8 cellular contexts compared by ENCODE assay signal in genomic region chr12:98743362-98743953, GRCh38.
A peak's percentile ranks its signal among the peaks of the same experiment; 100 is the strongest.
DNase-seq lines count a peak whose midpoint lies in the region; ATAC-seq, FAIRE-seq and TF ChIP-seq lines count a peak whose summit lies in the region.

No MANE protein-coding gene starts in this region.

- no peak for FAIRE-seq in endothelial cell of umbilical vein (lab: Jason Lieb, UNC)

- H3K4me3 ChIP-seq in endothelial cell of umbilical vein (replicated peaks in 1 of 3; ENCODE audit: insufficient read depth in 1 of 3, low read depth in 1 of 3, low read length in 3 of 3): no peak overlapping the region
- no peak overlapping the region for H3K4me3 ChIP-seq in transverse colon

- no peaks in the 10 kb centered on the region for H3K9me1 ChIP-seq in endothelial cell of umbilical vein (replicated peaks; ENCODE audit: control insufficient read depth, extremely low read depth, insufficient read depth, low read length)

- no peak overlapping the region for H3K9ac ChIP-seq in endothelial cell of umbilical vein (replicated peaks; ENCODE audit: extremely low read depth, insufficient read depth, low read length)

- POLR2A ChIA-PET in endothelial cell of umbilical vein (lab: Charles Lee): no interaction called here

- no peaks in the 10 kb centered on the region for H3K9me3 ChIP-seq in endothelial cell of umbilical vein (replicated peaks; ENCODE audit: control insufficient read depth, insufficient read depth, low read length)
- H3K9me3 ChIP-seq in transverse colon: no peaks in the 10 kb centered on the region

- no peak for TF ChIP-seq POLR2A in endothelial cell of umbilical vein (IDR thresholded peaks at IDR 0.05; ENCODE audit: low read depth, low read length)
- no peak for TF ChIP-seq POLR2A in transverse colon (IDR thresholded peaks at IDR 0.05)

- H3K36me3 ChIP-seq in endothelial cell of umbilical vein (ENCODE audit: control insufficient read depth in 2 of 2, extremely low read depth in 1 of 2, insufficient read depth in 2 of 2, low read length in 2 of 2) (no peaks in the 10 kb centered on the region), transverse colon (no peaks in the 10 kb centered on the region)

- 27 to 28% methylated on average over 2 to 4 of the region's 4 CpGs for WGBS in transverse colon (ENCODE audit: low coverage in 1 of 2), 2 donors

- TF ChIP-seq EP300 in transverse colon (IDR thresholded peaks at IDR 0.05; ENCODE audit: low read depth): no peak

- H3K4me2 ChIP-seq in endothelial cell of umbilical vein (ENCODE audit: insufficient read depth, low read length): no peak overlapping the region

- no TSS peak for BruUV-seq in endothelial cell of umbilical vein (replicated peaks; lab: Mats Ljungman, UMichigan)

- ATAC-seq in HG02884 (IDR thresholded peaks at IDR 0.05; ENCODE audit: unreplicated experiment): peak; percentile 44

- no peaks in the 10 kb centered on the region for H3K79me2 ChIP-seq in endothelial cell of umbilical vein (ENCODE audit: control insufficient read depth, insufficient read depth, low read length)

- peaks cover 11 to 12% of the 10 kb centered on the region in 2 experiments for H3K27me3 ChIP-seq in endothelial cell of umbilical vein (ENCODE audit: control insufficient read depth in 2 of 2, insufficient read depth in 2 of 2, low read length in 2 of 2)
- peaks cover 27% of the 10 kb centered on the region for H3K27me3 ChIP-seq in transverse colon

- H3K27ac ChIP-seq in endothelial cell of umbilical vein (ENCODE audit: insufficient read depth, low read depth, low read length) (no peak overlapping the region), transverse colon (no peak overlapping the region)

- H2AFZ ChIP-seq in endothelial cell of umbilical vein (ENCODE audit: low read depth, low read length): no peak overlapping the region

- peaks cover 8% of the 10 kb centered on the region for H3K4me1 ChIP-seq in endothelial cell of umbilical vein (ENCODE audit: control insufficient read depth, extremely low read depth, insufficient read depth, low read length)
- H3K4me1 ChIP-seq in transverse colon: peaks cover 0 to 8% (median 3%) of the 10 kb centered on the region in 4 donors

- intact Hi-C loops in endothelial cell of umbilical vein (cut with micrococcal nuclease): loop anchor here (1.0 to 2.0 kb wide), 2 partner anchors 44 to 177 kb away; no protein-coding TSS in a partner anchor
- intact Hi-C loops in transverse colon (cut with DNase I; ENCODE audit: low total_unique reads): no loop called here

- in situ Hi-C loops in transverse colon (cut with MboI; ENCODE audit: low pct_ligation_motif_present in 1 of 4, low pct_unique_long_range_greater_than_20kb in 1 of 4, low sequenced_read_pairs in 3 of 4): no loop called here
- in situ Hi-C loops in G401 (cut with HindIII; ENCODE audit: low sequenced_read_pairs): no loop called here

- H4K20me1 ChIP-seq in endothelial cell of umbilical vein (replicated peaks; ENCODE audit: control insufficient read depth, extremely low read depth, insufficient read depth, low read length): no peaks in the 10 kb centered on the region

- dilution Hi-C loops in endothelial cell of umbilical vein (cut with MboI; ENCODE audit: extremely low pct_ligation_motif_present, low sequenced_read_pairs): no loop called here

- TF ChIP-seq CTCF in endothelial cell of umbilical vein (IDR thresholded peaks at IDR 0.05; ENCODE audit: extremely low read depth in 1 of 2, insufficient read depth in 1 of 2, low read depth in 1 of 2, low read length in 2 of 2) (peak; percentile 75 to 78), transverse colon (IDR thresholded peaks at IDR 0.05) (peak in 2 of 5 experiments; percentile 42 to 43)

- DNase-seq in activated CD4-positive, CD25-positive, alpha-beta regulatory T cell treated with anti-CD3 and anti-CD28 coated beads, Interleukin-2, amount 50 U/mL, for 16 hours (ENCODE audit: low read depth, low spot score): peak; percentile 23
- no peak for DNase-seq in activated CD4-positive, CD25-positive, alpha-beta regulatory T cell treated with anti-CD3 and anti-CD28 coated beads, Interleukin-2, amount 50 U/mL, for 72 hours
- DNase-seq in SHP77 (lab: John Stamatoyannopoulos, UW): peak; percentile 2 to 6
- DNase-seq in endothelial cell of umbilical vein (ENCODE audit: low read depth, low spot score): peak; percentile 42
- DNase-seq in stimulated activated CD4-positive, alpha-beta T cell treated with anti-CD3 and anti-CD28 coated beads, Interleukin-15, amount 100 ng/mL, for 24 hours: peak; percentile 67
- no peak for DNase-seq in transverse colon
- DNase-seq in G401 (ENCODE audit: low spot score): no peak

- CTCF ChIA-PET in endothelial cell of umbilical vein (lab: Charles Lee): interaction anchor here (1.0 to 4.7 kb wide), 11 partner anchors 9 to 255 kb away, joined by 3 to 46 read pairs (median 4); no protein-coding TSS in a partner anchor

TF ChIP-seq in endothelial cell of umbilical vein, 7 proteins besides CTCF, POLR2A, EP300 and RAD21:
- no peak for TF ChIP-seq MAX (IDR thresholded peaks at IDR 0.05; ENCODE audit: insufficient read depth, insufficient read length)
- no peak for TF ChIP-seq FOS (IDR thresholded peaks at IDR 0.05; ENCODE audit: borderline replicate concordance, insufficient read depth, low read length)
- no peak for TF ChIP-seq GATA2 (IDR thresholded peaks at IDR 0.05; ENCODE audit: insufficient read depth, insufficient read length, low read depth, low read length)
- no peak for TF ChIP-seq EZH2 (IDR thresholded peaks at IDR 0.05; ENCODE audit: borderline replicate concordance, low read depth, low read length, severe bottlenecking)
- no peak for TF ChIP-seq POLR2AphosphoS5 (IDR thresholded peaks at IDR 0.05; ENCODE audit: insufficient read depth, low read depth, low read length)
- TF ChIP-seq MYC (IDR thresholded peaks at IDR 0.05; ENCODE audit: low read depth, low read length): no peak
- no peak for TF ChIP-seq JUN (IDR thresholded peaks at IDR 0.05; ENCODE audit: borderline replicate concordance, insufficient read depth, insufficient read length, low read depth)

Comparison
In these comparisons a context has a peak if more than half of its experiments do, and no peak if none do; other contexts are left out.
1. DNase-seq: peak in activated CD4-positive, CD25-positive, alpha-beta regulatory T cell treated with anti-CD3 and anti-CD28 coated beads, Interleukin-2, amount 50 U/mL, for 16 hours (single experiment), SHP77 (2 of 2), endothelial cell of umbilical vein (single experiment) and stimulated activated CD4-positive, alpha-beta T cell treated with anti-CD3 and anti-CD28 coated beads, Interleukin-15, amount 100 ng/mL, for 24 hours (single experiment); none in activated CD4-positive, CD25-positive, alpha-beta regulatory T cell treated with anti-CD3 and anti-CD28 coated beads, Interleukin-2, amount 50 U/mL, for 72 hours (single experiment), transverse colon (single experiment) and G401 (single experiment).